32 cellular contexts compared by ENCODE assay signal in the genomic region with DNA sequence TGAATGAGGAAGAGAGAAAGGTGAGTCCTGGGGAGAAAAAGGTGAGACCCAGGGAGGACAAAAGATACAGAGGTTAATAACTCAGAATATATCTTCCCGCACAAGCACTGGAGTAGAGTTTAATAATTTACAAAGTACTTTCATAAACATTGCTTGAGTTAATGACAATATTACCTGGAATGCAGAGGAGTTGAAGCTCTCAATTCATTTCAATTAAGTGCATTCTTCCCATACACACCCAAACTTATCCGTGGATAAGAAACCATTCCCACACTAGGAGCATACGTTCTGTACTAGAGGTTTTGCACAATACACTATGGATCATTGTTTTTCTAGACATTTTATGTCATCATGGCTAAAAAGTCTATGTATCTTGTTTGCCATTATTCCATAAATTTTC. TPM values are rescaled to one million over a fixed set of nuclear protein-coding genes. Genes with fewer than 3 reads are reported as not detected.
"Had no signal": no experiment of that assay in that cellular context is flagged by ENCODE, and none has a peak within 500 bp of the region (broad histone marks: within the 10 kb centered on the region; RNA-seq: fewer than 3 reads in every experiment).

No MANE protein-coding gene starts in this region.

- H3K9ac ChIP-seq: KMS-11, SK-N-SH had no signal

- H3K4me2 ChIP-seq: KMS-11, SK-N-SH had no signal

- H3K36me3 Mint-ChIP-seq: activated naive CD4-positive, alpha-beta T cell treated with anti-CD3 and anti-CD28 coated beads, Interleukin-2, amount 50 U/mL, for 24 hours had no signal

- H3K27me3 ChIP-seq: adrenal gland, body of pancreas, Peyer's patch, SJSA1 had no signal

- DNase-seq: activated CD4-positive, alpha-beta T cell treated with anti-CD3 and anti-CD28 coated beads, Interleukin-2, amount 10 ng/mL, durations not matched to agents 24 days and 14 days; activated CD4-positive, alpha-beta T cell treated with anti-CD3 and anti-CD28 coated beads, Interleukin-2, amount 50 U/mL, for 4 hours; activated CD8-positive, alpha-beta T cell treated with anti-CD3 and anti-CD28 coated beads for 36 hours; activated gamma-delta T cell; activated naive CD4-positive, alpha-beta T cell treated with Interleukin-2 at 50 U/mL for 16 hours; activated T-cell treated with anti-CD3 and anti-CD28 coated beads, Interleukin-2, amount 50 U/mL, for 1 hour; adrenal gland; body of pancreas; caudate nucleus; MM.1S; MV-4-11; NCI-H1092; NCI-H1417; NCI-H187 treated with DMSO at 0.1 percent for 48 hours; NCI-H2081; NCI-H345; NCI-H524 treated with DMSO at 0.1 percent for 48 hours; Peyer's patch; RPMI8226; SHP77 treated with DMSO at 0.1 percent for 48 hours had no signal

- H3K4me3 Mint-ChIP-seq: activated CD4-positive, alpha-beta T cell treated with anti-CD3 and anti-CD28 coated beads, Interleukin-2, amount 10 ng/mL, durations not matched to agents 24 days and 14 days; activated CD8-positive, alpha-beta T cell treated with anti-CD3 and anti-CD28 coated beads for 36 hours; activated naive CD4-positive, alpha-beta T cell treated with anti-CD3 and anti-CD28 coated beads, Interleukin-2, amount 50 U/mL, for 24 hours; T-helper 1 cell treated with Interleukin-12 subunit alpha and Interleukin-12 subunit beta and Interleukin-4 antibody, amounts not matched to agents 30 μg/mL and 1 μg/mL, for 36 hours; T-helper 2 cell treated with Interferon-gamma antibody and Interleukin-4, amounts not matched to agents 5 μg/mL and 100 μg/mL, for 36 hours had no signal

- H3K27ac Mint-ChIP-seq: activated CD4-positive, alpha-beta T cell treated with anti-CD3 and anti-CD28 coated beads, Interleukin-2, amount 10 ng/mL, durations not matched to agents 24 days and 14 days; activated CD8-positive, alpha-beta T cell treated with anti-CD3 and anti-CD28 coated beads for 36 hours; activated naive CD4-positive, alpha-beta T cell treated with anti-CD3 and anti-CD28 coated beads, Interleukin-2, amount 50 U/mL, for 24 hours; activated T-helper 2 cell treated with anti-CD3 and anti-CD28 coated beads, Interferon-gamma antibody, Interleukin-2, Interleukin-4, amounts not matched to agents 10 μg/mL and 5 μg/mL and 100 μg/mL, durations not matched to agents 14 hours and 24 hours and 36 hours; T-helper 1 cell treated with Interleukin-12 subunit alpha and Interleukin-12 subunit beta and Interleukin-4 antibody, amounts not matched to agents 30 μg/mL and 1 μg/mL, for 36 hours; T-helper 2 cell treated with Interferon-gamma antibody and Interleukin-4, amounts not matched to agents 5 μg/mL and 100 μg/mL, for 36 hours had no signal

- ATAC-seq: activated CD8-positive, alpha-beta T cell treated with anti-CD3 and anti-CD28 coated beads for 36 hours; body of pancreas had no signal

- H3K36me3 ChIP-seq: adrenal gland, Peyer's patch, SJSA1 had no signal

- H3K4me3 ChIP-seq: adrenal gland, body of pancreas, Peyer's patch, SJSA1 had no signal

- H3K4me1 ChIP-seq: adrenal gland, body of pancreas, Peyer's patch, SJSA1 had no signal

- H3K4me1 Mint-ChIP-seq: activated CD4-positive, alpha-beta T cell treated with anti-CD3 and anti-CD28 coated beads, Interleukin-2, amount 10 ng/mL, durations not matched to agents 24 days and 14 days; activated naive CD4-positive, alpha-beta T cell treated with anti-CD3 and anti-CD28 coated beads, Interleukin-2, amount 50 U/mL, for 24 hours had no signal

- H3K9me3 ChIP-seq: adrenal gland, body of pancreas, Peyer's patch, SJSA1, SK-N-SH had no signal

- H3K9me3 Mint-ChIP-seq: activated CD4-positive, alpha-beta T cell treated with anti-CD3 and anti-CD28 coated beads, Interleukin-2, amount 10 ng/mL, durations not matched to agents 24 days and 14 days; activated CD8-positive, alpha-beta T cell treated with anti-CD3 and anti-CD28 coated beads for 36 hours; activated naive CD4-positive, alpha-beta T cell treated with anti-CD3 and anti-CD28 coated beads, Interleukin-2, amount 50 U/mL, for 24 hours; activated T-helper 2 cell treated with anti-CD3 and anti-CD28 coated beads, Interferon-gamma antibody, Interleukin-2, Interleukin-4, amounts not matched to agents 10 μg/mL and 5 μg/mL and 100 μg/mL, durations not matched to agents 14 hours and 24 hours and 36 hours; T-helper 1 cell treated with Interleukin-12 subunit alpha and Interleukin-12 subunit beta and Interleukin-4 antibody, amounts not matched to agents 30 μg/mL and 1 μg/mL, for 36 hours; T-helper 2 cell treated with Interferon-gamma antibody and Interleukin-4, amounts not matched to agents 5 μg/mL and 100 μg/mL, for 36 hours had no signal

- H3K27ac ChIP-seq: adrenal gland, body of pancreas, KMS-11, Peyer's patch, SJSA1 had no signal

RNA-seq across cellular contexts. Expression of a gene that starts 23.3 kb away (rescaled TPM):
- total RNA-seq: activated CD4-positive, alpha-beta T cell treated with anti-CD3 and anti-CD28 coated beads, Interleukin-2, amount 10 ng/mL, durations not matched to agents 24 days and 14 days; activated CD8-positive, alpha-beta memory T cell treated with anti-CD3 and anti-CD28 coated beads for 36 hours; activated CD8-positive, alpha-beta T cell treated with anti-CD3 and anti-CD28 coated beads for 36 hours; activated T-helper 2 cell treated with anti-CD3 and anti-CD28 coated beads, Interferon-gamma antibody, Interleukin-2, Interleukin-4, amounts not matched to agents 10 μg/mL and 5 μg/mL and 100 μg/mL, durations not matched to agents 14 hours and 24 hours and 36 hours; astrocyte; body of pancreas; bronchial epithelial cell; LHCN-M2; NCI-H460; SJSA1 had no signal
- polyA plus RNA-seq: SK-N-SH had no signal

RNA-seq across cellular contexts. Expression of a gene that starts 28.0 kb away (rescaled TPM):
- total RNA-seq: activated CD4-positive, alpha-beta T cell treated with anti-CD3 and anti-CD28 coated beads, Interleukin-2, amount 10 ng/mL, durations not matched to agents 24 days and 14 days; activated CD8-positive, alpha-beta memory T cell treated with anti-CD3 and anti-CD28 coated beads for 36 hours; activated CD8-positive, alpha-beta T cell treated with anti-CD3 and anti-CD28 coated beads for 36 hours; activated T-helper 2 cell treated with anti-CD3 and anti-CD28 coated beads, Interferon-gamma antibody, Interleukin-2, Interleukin-4, amounts not matched to agents 10 μg/mL and 5 μg/mL and 100 μg/mL, durations not matched to agents 14 hours and 24 hours and 36 hours; astrocyte; body of pancreas; bronchial epithelial cell; Peyer's patch; SJSA1 had no signal
- polyA plus RNA-seq: SK-N-SH had no signal

RNA-seq across cellular contexts. Expression of a gene that starts 53.6 kb away (rescaled TPM):
- total RNA-seq: activated CD4-positive, alpha-beta T cell treated with anti-CD3 and anti-CD28 coated beads, Interleukin-2, amount 10 ng/mL, durations not matched to agents 24 days and 14 days; activated CD8-positive, alpha-beta memory T cell treated with anti-CD3 and anti-CD28 coated beads for 36 hours; activated CD8-positive, alpha-beta T cell treated with anti-CD3 and anti-CD28 coated beads for 36 hours; activated T-helper 2 cell treated with anti-CD3 and anti-CD28 coated beads, Interferon-gamma antibody, Interleukin-2, Interleukin-4, amounts not matched to agents 10 μg/mL and 5 μg/mL and 100 μg/mL, durations not matched to agents 14 hours and 24 hours and 36 hours; adrenal gland; astrocyte; body of pancreas; bronchial epithelial cell; NCI-H460; Peyer's patch; SJSA1 had no signal
- polyA plus RNA-seq: adrenal gland had no signal
